ENCODE assay signal across 1 cellular context in genomic region chr9:28031521-28032177, GRCh38.
TF ChIP-seq lines count a peak whose summit lies in the region.

No MANE protein-coding gene starts in this region.

TF ChIP-seq in SK-N-SH treated with all-trans-retinoic acid at 6 μM for 48 hours, 23 proteins besides CTCF, POLR2A, EP300 and RAD21 (continued from another document):
- TF ChIP-seq TSHZ2 (CRISPR knock-in tag; IDR thresholded peaks at IDR 0.05) = no peak
- no peak for TF ChIP-seq CSRNP3 (CRISPR knock-in tag; IDR thresholded peaks at IDR 0.05)
- no peak for TF ChIP-seq BACH2 (CRISPR knock-in tag; IDR thresholded peaks at IDR 0.05; ENCODE audit: borderline replicate concordance)
- TF ChIP-seq GLIS3 (CRISPR knock-in tag; IDR thresholded peaks at IDR 0.05) = no peak
- TF ChIP-seq ZFP3 (CRISPR knock-in tag; IDR thresholded peaks at IDR 0.05) = no peak
